Comparison of ENCODE assay signal across 2 cellular contexts in genomic region chr13:110319774-110320509, GRCh38.
TF ChIP-seq lines count a peak whose summit lies in the region.

No MANE protein-coding gene starts in this region.

TF ChIP-seq in liver, 16 proteins besides CTCF, POLR2A, EP300 and RAD21:
- TF ChIP-seq TAF1 (conservative IDR thresholded peaks at IDR 0.05) (no peak), JUND (IDR thresholded peaks at IDR 0.05) (peak in 1 of 2 donors; percentile 44), RXRA (IDR thresholded peaks at IDR 0.05) (no peak)
- TF ChIP-seq, protein P1, sequence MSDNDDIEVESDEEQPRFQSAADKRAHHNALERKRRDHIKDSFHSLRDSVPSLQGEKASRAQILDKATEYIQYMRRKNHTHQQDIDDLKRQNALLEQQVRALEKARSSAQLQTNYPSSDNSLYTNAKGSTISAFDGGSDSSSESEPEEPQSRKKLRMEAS (IDR thresholded peaks at IDR 0.05), result peak; percentile 45
- TF ChIP-seq, protein P2, sequence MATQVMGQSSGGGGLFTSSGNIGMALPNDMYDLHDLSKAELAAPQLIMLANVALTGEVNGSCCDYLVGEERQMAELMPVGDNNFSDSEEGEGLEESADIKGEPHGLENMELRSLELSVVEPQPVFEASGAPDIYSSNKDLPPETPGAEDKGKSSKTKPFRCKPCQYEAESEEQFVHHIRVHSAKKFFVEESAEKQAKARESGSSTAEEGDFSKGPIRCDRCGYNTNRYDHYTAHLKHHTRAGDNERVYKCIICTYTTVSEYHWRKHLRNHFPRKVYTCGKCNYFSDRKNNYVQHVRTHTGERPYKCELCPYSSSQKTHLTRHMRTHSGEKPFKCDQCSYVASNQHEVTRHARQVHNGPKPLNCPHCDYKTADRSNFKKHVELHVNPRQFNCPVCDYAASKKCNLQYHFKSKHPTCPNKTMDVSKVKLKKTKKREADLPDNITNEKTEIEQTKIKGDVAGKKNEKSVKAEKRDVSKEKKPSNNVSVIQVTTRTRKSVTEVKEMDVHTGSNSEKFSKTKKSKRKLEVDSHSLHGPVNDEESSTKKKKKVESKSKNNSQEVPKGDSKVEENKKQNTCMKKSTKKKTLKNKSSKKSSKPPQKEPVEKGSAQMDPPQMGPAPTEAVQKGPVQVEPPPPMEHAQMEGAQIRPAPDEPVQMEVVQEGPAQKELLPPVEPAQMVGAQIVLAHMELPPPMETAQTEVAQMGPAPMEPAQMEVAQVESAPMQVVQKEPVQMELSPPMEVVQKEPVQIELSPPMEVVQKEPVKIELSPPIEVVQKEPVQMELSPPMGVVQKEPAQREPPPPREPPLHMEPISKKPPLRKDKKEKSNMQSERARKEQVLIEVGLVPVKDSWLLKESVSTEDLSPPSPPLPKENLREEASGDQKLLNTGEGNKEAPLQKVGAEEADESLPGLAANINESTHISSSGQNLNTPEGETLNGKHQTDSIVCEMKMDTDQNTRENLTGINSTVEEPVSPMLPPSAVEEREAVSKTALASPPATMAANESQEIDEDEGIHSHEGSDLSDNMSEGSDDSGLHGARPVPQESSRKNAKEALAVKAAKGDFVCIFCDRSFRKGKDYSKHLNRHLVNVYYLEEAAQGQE (IDR thresholded peaks at IDR 0.05), result peak; percentile 27

TF ChIP-seq in HepG2, 621 proteins besides CTCF, POLR2A, EP300 and RAD21:
- TF ChIP-seq ZFX (CRISPR knock-in tag; IDR thresholded peaks at IDR 0.05; ENCODE audit: low read depth), result no peak
- TF ChIP-seq SAP130 (CRISPR knock-in tag; IDR thresholded peaks at IDR 0.05; ENCODE audit: low read depth), result no peak
- TF ChIP-seq SMARCC2 (IDR thresholded peaks at IDR 0.05), result no peak
- TF ChIP-seq AHR (CRISPR knock-in tag; IDR thresholded peaks at IDR 0.05), result no peak
- TF ChIP-seq, protein P3, sequence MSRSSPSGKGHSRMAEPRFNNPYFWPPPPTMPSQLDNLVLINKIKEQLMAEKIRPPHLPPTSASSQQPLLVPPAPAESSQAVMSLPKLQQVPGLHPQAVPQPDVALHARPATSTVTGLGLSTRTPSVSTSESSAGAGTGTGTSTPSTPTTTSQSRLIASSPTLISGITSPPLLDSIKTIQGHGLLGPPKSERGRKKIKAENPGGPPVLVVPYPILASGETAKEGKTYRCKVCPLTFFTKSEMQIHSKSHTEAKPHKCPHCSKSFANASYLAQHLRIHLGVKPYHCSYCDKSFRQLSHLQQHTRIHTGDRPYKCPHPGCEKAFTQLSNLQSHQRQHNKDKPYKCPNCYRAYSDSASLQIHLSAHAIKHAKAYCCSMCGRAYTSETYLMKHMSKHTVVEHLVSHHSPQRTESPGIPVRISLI (CRISPR knock-in tag; IDR thresholded peaks at IDR 0.05; ENCODE audit: borderline replicate concordance), result no peak
- TF ChIP-seq KLF11 (CRISPR knock-in tag; IDR thresholded peaks at IDR 0.05), result no peak
- TF ChIP-seq GABPA (IDR thresholded peaks at IDR 0.05; ENCODE audit: low read depth, low read length), result no peak
- no peak for TF ChIP-seq GABPA (CRISPR knock-in tag; IDR thresholded peaks at IDR 0.05; ENCODE audit: low read depth)
- TF ChIP-seq, protein P4, sequence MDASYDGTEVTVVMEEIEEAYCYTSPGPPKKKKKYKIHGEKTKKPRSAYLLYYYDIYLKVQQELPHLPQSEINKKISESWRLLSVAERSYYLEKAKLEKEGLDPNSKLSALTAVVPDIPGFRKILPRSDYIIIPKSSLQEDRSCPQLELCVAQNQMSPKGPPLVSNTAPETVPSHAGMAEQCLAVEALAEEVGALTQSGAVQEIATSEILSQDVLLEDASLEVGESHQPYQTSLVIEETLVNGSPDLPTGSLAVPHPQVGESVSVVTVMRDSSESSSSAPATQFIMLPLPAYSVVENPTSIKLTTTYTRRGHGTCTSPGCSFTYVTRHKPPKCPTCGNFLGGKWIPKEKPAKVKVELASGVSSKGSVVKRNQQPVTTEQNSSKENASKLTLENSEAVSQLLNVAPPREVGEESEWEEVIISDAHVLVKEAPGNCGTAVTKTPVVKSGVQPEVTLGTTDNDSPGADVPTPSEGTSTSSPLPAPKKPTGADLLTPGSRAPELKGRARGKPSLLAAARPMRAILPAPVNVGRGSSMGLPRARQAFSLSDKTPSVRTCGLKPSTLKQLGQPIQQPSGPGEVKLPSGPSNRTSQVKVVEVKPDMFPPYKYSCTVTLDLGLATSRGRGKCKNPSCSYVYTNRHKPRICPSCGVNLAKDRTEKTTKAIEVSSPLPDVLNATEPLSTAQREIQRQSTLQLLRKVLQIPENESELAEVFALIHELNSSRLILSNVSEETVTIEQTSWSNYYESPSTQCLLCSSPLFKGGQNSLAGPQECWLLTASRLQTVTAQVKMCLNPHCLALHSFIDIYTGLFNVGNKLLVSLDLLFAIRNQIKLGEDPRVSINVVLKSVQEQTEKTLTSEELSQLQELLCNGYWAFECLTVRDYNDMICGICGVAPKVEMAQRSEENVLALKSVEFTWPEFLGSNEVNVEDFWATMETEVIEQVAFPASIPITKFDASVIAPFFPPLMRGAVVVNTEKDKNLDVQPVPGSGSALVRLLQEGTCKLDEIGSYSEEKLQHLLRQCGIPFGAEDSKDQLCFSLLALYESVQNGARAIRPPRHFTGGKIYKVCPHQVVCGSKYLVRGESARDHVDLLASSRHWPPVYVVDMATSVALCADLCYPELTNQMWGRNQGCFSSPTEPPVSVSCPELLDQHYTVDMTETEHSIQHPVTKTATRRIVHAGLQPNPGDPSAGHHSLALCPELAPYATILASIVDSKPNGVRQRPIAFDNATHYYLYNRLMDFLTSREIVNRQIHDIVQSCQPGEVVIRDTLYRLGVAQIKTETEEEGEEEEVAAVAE (CRISPR knock-in tag; IDR thresholded peaks at IDR 0.05; ENCODE audit: borderline replicate concordance), result no peak
